Comparison of ENCODE assay signal across 8 cellular contexts in genomic region chr2:11746807-11747459, GRCh38. TPM values are rescaled to one million over a fixed set of nuclear protein-coding genes. Genes with fewer than 3 reads are reported as not detected.
DNase-seq lines count a peak whose midpoint lies in the region; ATAC-seq and TF ChIP-seq lines count a peak whose summit lies in the region.

No MANE protein-coding gene starts in this region.

- no peaks in the 10 kb centered on the region for H4K20me1 ChIP-seq in SU-DHL-6 (ENCODE audit: low read depth, low read length)

- no peaks in the 10 kb centered on the region for H3K27me3 ChIP-seq in SU-DHL-6 (ENCODE audit: low read length)
- H3K27me3 ChIP-seq in naive thymus-derived CD4-positive, alpha-beta T cell (ENCODE audit: control insufficient read depth in 2 of 2, insufficient read depth in 2 of 2, low read length in 2 of 2): no peaks in the 10 kb centered on the region

- peaks cover 56 to 63% of the 10 kb centered on the region in 2 donors for H3K4me1 ChIP-seq in naive thymus-derived CD4-positive, alpha-beta T cell (ENCODE audit: control insufficient read depth in 2 of 2, insufficient read depth in 2 of 2, low read length in 2 of 2)

- CTCF ChIA-PET in naive thymus-derived CD4-positive, alpha-beta T cell (lab: Charles Lee): interaction anchor here (0.7 to 1.2 kb wide), 5 partner anchors 8 to 626 kb away, joined by 3 to 4 read pairs (median 3); no protein-coding TSS in a partner anchor

- no peaks in the 10 kb centered on the region for H3K27me3 Mint-ChIP-seq in naive thymus-derived CD4-positive, alpha-beta T cell

- no peak for TF ChIP-seq CTCF in GM12875 (IDR thresholded peaks at IDR 0.05; ENCODE audit: borderline replicate concordance, insufficient read depth, low read depth, low read length)
- no peak for TF ChIP-seq CTCF in SU-DHL-6 (IDR thresholded peaks at IDR 0.05; ENCODE audit: insufficient read depth, low read length, poor library complexity, severe bottlenecking)

- peak overlapping the region; percentile 89 for H3K9ac ChIP-seq in SU-DHL-6 (ENCODE audit: low read length)

- peak overlapping the region; percentile 89 to 96 (median 92) for H3K4me3 Mint-ChIP-seq in naive thymus-derived CD4-positive, alpha-beta T cell

- peaks cover 0 to 3% (median 0%) of the 10 kb centered on the region in 11 donors for H3K9me3 Mint-ChIP-seq in naive thymus-derived CD4-positive, alpha-beta T cell

- peaks cover 42% of the 10 kb centered on the region for H3K79me2 ChIP-seq in SU-DHL-6 (ENCODE audit: insufficient read depth, low read length)

- H3K9me2 ChIP-seq in SU-DHL-6 (replicated peaks; ENCODE audit: insufficient read depth, low read length): no peaks in the 10 kb centered on the region

- peaks cover 37% of the 10 kb centered on the region for H3F3A ChIP-seq in SU-DHL-6 (ENCODE audit: insufficient read depth)

- H3K36me3 ChIP-seq in SU-DHL-6 (ENCODE audit: low read length): no peaks in the 10 kb centered on the region; the same call in 1 of the 2 replicates
- no peaks in the 10 kb centered on the region for H3K36me3 ChIP-seq in naive thymus-derived CD4-positive, alpha-beta T cell (ENCODE audit: control insufficient read depth in 2 of 3, insufficient read depth in 3 of 3, low read length in 3 of 3)

- POLR2A ChIA-PET in naive thymus-derived CD4-positive, alpha-beta T cell (lab: Charles Lee): interaction anchor here (0.6 to 1.8 kb wide), 9 partner anchors 9 to 63 kb away, joined by 3 to 9 read pairs (median 4); no protein-coding TSS in a partner anchor

- peak overlapping the region; percentile 98 for H3K27ac ChIP-seq in SU-DHL-6 (ENCODE audit: low read depth, low read length)
- H3K27ac ChIP-seq in epithelial cell of prostate: peak overlapping the region; percentile 60
- peak overlapping the region; percentile 80 for H3K27ac ChIP-seq in naive thymus-derived CD4-positive, alpha-beta T cell (ENCODE audit: low read depth, low read length)

- peak overlapping the region; percentile 81 for H3K4me2 ChIP-seq in SU-DHL-6 (ENCODE audit: low read depth, low read length, poor library complexity, severe bottlenecking)

- no peak for DNase-seq in epithelial cell of prostate (ENCODE audit: low read depth, low spot score)
- DNase-seq in naive thymus-derived CD4-positive, alpha-beta T cell: peak in 2 of 9 donors; percentile 32 to 39
- DNase-seq in effector CD8-positive, alpha-beta T cell (lab: John Stamatoyannopoulos, UW): no peak
- DNase-seq in activated effector memory CD4-positive, alpha-beta T cell treated with anti-CD3 and anti-CD28 coated beads, Interleukin-2, amount 50 U/mL, for 16 hours: no peak

- no peaks in the 10 kb centered on the region for H3K9me3 ChIP-seq in SU-DHL-6 (ENCODE audit: insufficient read depth, low read length)
- H3K9me3 ChIP-seq in naive thymus-derived CD4-positive, alpha-beta T cell (ENCODE audit: control insufficient read depth in 2 of 3, low read length in 3 of 3): no peaks in the 10 kb centered on the region

- H3K4me3 ChIP-seq in GM12875 (ENCODE audit: low read depth, low read length) (peak overlapping the region; percentile 39), SU-DHL-6 (ENCODE audit: insufficient read depth, low read length, poor library complexity, severe bottlenecking) (peak overlapping the region; percentile 91)
- peak overlapping the region; percentile 67 for H3K4me3 ChIP-seq in naive thymus-derived CD4-positive, alpha-beta T cell (ENCODE audit: low read length)

- intact Hi-C loops in naive thymus-derived CD4-positive, alpha-beta T cell (cut with micrococcal nuclease): loop anchor here (1.0 to 10.0 kb wide), 12 partner anchors 7 to 970 kb away; partner anchors contain the start of genes SLC66A3 (in 2 of the 2), PDIA6 (in 1 of the 2), ROCK2 (in 1 of the 2) and TRIB2 (in 1 of the 2)

- peaks cover 38 to 76% (median 72%) of the 10 kb centered on the region in 7 donors for H3K4me1 Mint-ChIP-seq in naive thymus-derived CD4-positive, alpha-beta T cell

- ATAC-seq in HG03571 (IDR thresholded peaks at IDR 0.05; ENCODE audit: unreplicated experiment): peak; percentile 12
- ATAC-seq in naive thymus-derived CD4-positive, alpha-beta T cell: peak; percentile 46
- no peak for ATAC-seq in GM19463 (IDR thresholded peaks at IDR 0.05; ENCODE audit: unreplicated experiment)

- no peak overlapping the region for H2AFZ ChIP-seq in SU-DHL-6 (ENCODE audit: low read depth, low read length, severe bottlenecking)

- no peaks in the 10 kb centered on the region for H3K36me3 Mint-ChIP-seq in naive thymus-derived CD4-positive, alpha-beta T cell

- H3K27ac Mint-ChIP-seq in naive thymus-derived CD4-positive, alpha-beta T cell: peak overlapping the region; percentile 83 to 96 (median 93)

RNA-seq across cellular contexts. Expression of gene LPIN1, which starts 0.5 kb away (rescaled TPM):
- 10 to 100 TPM; 68.6 to 88.1 (median 76.7) TPM for total RNA-seq in naive thymus-derived CD4-positive, alpha-beta T cell
- polyA plus RNA-seq in naive thymus-derived CD4-positive, alpha-beta T cell: 10 to 100 TPM; 25.5 to 26.7 TPM

Comparison
In these comparisons a context has a peak if more than half of its experiments do, and no peak if none do; other contexts are left out.
1. H3K4me3 ChIP-seq: peak in every context shown above with its lines; median percentile 91 in SU-DHL-6; 67 in naive thymus-derived CD4-positive, alpha-beta T cell; 39 in GM12875.